In genomic region chr7:28442540-28443420, GRCh38 we compare ENCODE assay signal across 17 cellular contexts. TPM values are rescaled to one million over a fixed set of nuclear protein-coding genes. Genes with fewer than 3 reads are reported as not detected.
DNase-seq lines count a peak whose midpoint lies in the region; ATAC-seq and TF ChIP-seq lines count a peak whose summit lies in the region.
"Had no signal": no experiment of that assay in that cellular context is flagged by ENCODE, and none has a peak within 500 bp of the region (broad histone marks: within the 10 kb centered on the region; RNA-seq: fewer than 3 reads in every experiment).

No MANE protein-coding gene starts in this region.

- no peak overlapping the region for H3K9ac ChIP-seq in PC-3 (ENCODE audit: low read length)

- H3K4me3 ChIP-seq in PC-3 (ENCODE audit: low read length) = no peak overlapping the region
- H3K4me3 ChIP-seq: heart right ventricle, uterus had no signal

- CTCF ChIA-PET in PC-3 (lab: Charles Lee) = no interaction called here

- H3K4me2 ChIP-seq in PC-3 (ENCODE audit: low read length) = no peak overlapping the region

- no TSS peak for BruUV-seq in PC-3 (replicated peaks; lab: Mats Ljungman, UMichigan)

- H3K9me2 ChIP-seq in PC-3 (replicated peaks; ENCODE audit: low read length) = no peaks in the 10 kb centered on the region

- H3K79me2 ChIP-seq in PC-3 (ENCODE audit: low read length) = no peaks in the 10 kb centered on the region

- ATAC-seq in PC-3 = peak; percentile 29; the same call in 1 of the 2 replicates
- peak; percentile 70 for ATAC-seq in foreskin keratinocyte
- ATAC-seq: heart right ventricle had no signal

- POLR2A ChIA-PET in PC-3 (lab: Charles Lee; ENCODE audit: unreplicated experiment) = interaction anchor here (0.6 kb wide), 1 partner anchor 270 kb away, joined by 3 read pairs; no protein-coding TSS in a partner anchor

- H3K27me3 ChIP-seq in PC-3 (ENCODE audit: low read length) (peaks cover 26% of the 10 kb centered on the region), foreskin keratinocyte (peaks cover 87% of the 10 kb centered on the region)
- H3K27me3 ChIP-seq: heart right ventricle, uterus had no signal

- H3K27ac ChIP-seq in PC-3 (ENCODE audit: low read length) = no peak overlapping the region
- no peak overlapping the region for H3K27ac ChIP-seq in foreskin keratinocyte
- H3K27ac ChIP-seq: heart right ventricle, uterus had no signal

- TF ChIP-seq CTCF in GM13976 (IDR thresholded peaks at IDR 0.05; ENCODE audit: borderline replicate concordance, control extremely low read depth, extremely low read depth, insufficient read depth, missing control alignments) (no peak), PC-3 (conservative IDR thresholded peaks at IDR 0.05; ENCODE audit: low read depth, low read length) (no peak), foreskin keratinocyte (conservative IDR thresholded peaks at IDR 0.05) (no peak)

- H2AFZ ChIP-seq in PC-3 (ENCODE audit: low read length) = no peak overlapping the region

- DNase-seq in activated CD4-positive, alpha-beta T cell treated with anti-CD3 and anti-CD28 coated beads, Interleukin-2, amount 50 U/mL, for 48 hours = peak; percentile 11 to 14
- no peak for DNase-seq in activated CD4-positive, alpha-beta T cell treated with anti-CD3 and anti-CD28 coated beads for 1 hour
- DNase-seq in GM13976 (ENCODE audit: low spot score) (peak; percentile 30), PC-3 (peak; percentile 55), foreskin keratinocyte (peak; percentile 38 to 45), HT-29 (ENCODE audit: low spot score) (no peak), inferior parietal cortex (ENCODE audit: extremely low spot score) (no peak), GDM1 (lab: John Stamatoyannopoulos, UW) (no peak)
- DNase-seq: ACHN; CD4-positive, alpha-beta T cell; heart right ventricle; islet precursor cell; mesenchymal stem cell; NCI-H2029 treated with DMSO at 0.1 percent for 48 hours; NCI-H510A; SIG-M5; uterus had no signal

- H3K4me1 ChIP-seq in PC-3 (ENCODE audit: insufficient read depth, low read length) (no peaks in the 10 kb centered on the region), foreskin keratinocyte (no peaks in the 10 kb centered on the region)
- H3K4me1 ChIP-seq: heart right ventricle, uterus had no signal

- H3K9me3 ChIP-seq in PC-3 (ENCODE audit: low read length) = no peaks in the 10 kb centered on the region
- H3K9me3 ChIP-seq: heart right ventricle, uterus had no signal

- in situ Hi-C loops in GM13976 (cut with MboI; ENCODE audit: low sequenced_read_pairs, unreplicated experiment) = no loop called here

- H3F3A ChIP-seq in PC-3 (ENCODE audit: low read length, unreplicated experiment) = no peaks in the 10 kb centered on the region

- intact Hi-C loops in PC-3 (cut with micrococcal nuclease) = no loop called here

- no peaks in the 10 kb centered on the region for H4K20me1 ChIP-seq in PC-3 (ENCODE audit: low read length)

- H3K36me3 ChIP-seq in PC-3 (ENCODE audit: low read depth, low read length) = no peaks in the 10 kb centered on the region
- H3K36me3 ChIP-seq: uterus had no signal

RNA-seq across cellular contexts. Expression of gene CREB5, which starts 30.5 kb away (rescaled TPM):
- total RNA-seq in PC-3 (2014; rRNA removed) (5.2 and 6.0 TPM in 2 replicates), foreskin keratinocyte (1.7 and 3.7 TPM in 2 replicates)
- polyA plus RNA-seq in foreskin keratinocyte = 0.51 and 1.0 TPM in 2 replicates
- 0.28 and 1.3 TPM in 2 replicates for total RNA-seq in HT-29 (2014; rRNA removed; shearing (Covaris generic))

Comparison
In these comparisons a context has a peak if more than half of its experiments do, and no peak if none do; other contexts are left out.
1. DNase-seq: peak in activated CD4-positive, alpha-beta T cell treated with anti-CD3 and anti-CD28 coated beads, Interleukin-2, amount 50 U/mL, for 48 hours (2 of 2), GM13976 (single experiment), PC-3 (single experiment) and foreskin keratinocyte (2 of 2); none in activated CD4-positive, alpha-beta T cell treated with anti-CD3 and anti-CD28 coated beads for 1 hour (single experiment), HT-29 (single experiment), inferior parietal cortex (single experiment) and GDM1 (single experiment).